Comparison of ENCODE assay signal across 8 cellular contexts in the genomic region with DNA sequence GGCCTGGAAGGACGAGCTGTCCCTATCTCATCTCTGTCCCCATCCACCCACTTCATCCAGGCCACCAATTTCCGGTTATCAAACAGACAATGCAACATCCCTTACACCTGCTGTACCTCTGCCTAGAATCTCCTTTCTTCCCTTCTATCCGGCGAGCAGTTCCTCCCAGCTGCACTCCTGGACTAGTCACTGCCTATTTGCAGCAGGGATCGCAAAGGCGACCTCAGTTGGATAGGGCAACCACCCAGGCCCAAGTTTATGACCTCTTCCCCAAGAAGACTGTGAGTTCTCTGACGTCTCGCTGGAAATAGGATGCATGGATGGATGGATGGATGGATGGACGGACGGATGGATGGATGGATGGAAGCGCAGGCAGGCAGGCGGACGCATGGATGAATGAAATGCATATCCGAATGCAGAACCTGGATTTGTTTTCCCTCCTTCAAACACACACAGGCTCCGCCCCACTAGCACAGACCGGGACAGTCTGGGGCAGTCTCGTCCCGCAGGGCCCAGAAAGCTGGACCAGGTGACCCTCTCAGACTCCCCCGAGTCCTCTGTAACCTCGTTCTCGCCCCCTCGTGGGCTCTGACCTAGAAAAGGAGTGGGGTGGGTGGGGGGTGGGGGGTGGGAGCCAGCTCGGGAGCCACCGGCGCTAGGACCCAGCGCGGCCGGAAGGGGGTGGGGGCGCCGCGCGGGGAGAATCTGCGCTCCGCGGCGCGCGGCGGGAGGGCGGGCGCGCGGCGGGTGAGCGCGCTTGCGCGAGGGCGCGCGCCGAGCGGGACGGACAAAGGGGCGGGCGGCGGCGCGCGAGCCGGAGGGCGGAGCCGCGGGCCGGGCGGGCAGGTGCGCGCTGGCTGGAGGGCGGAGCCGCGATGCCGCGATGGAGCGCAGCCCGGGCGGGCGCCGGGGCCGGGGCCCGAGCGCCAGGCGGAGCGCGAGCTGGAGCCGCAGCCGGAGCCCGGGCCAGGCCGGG. TPM values are rescaled to one million over a fixed set of nuclear protein-coding genes. Genes with fewer than 3 reads are reported as not detected.
A peak's percentile ranks its signal among the peaks of the same experiment; 100 is the strongest.
DNase-seq lines count a peak whose midpoint lies in the region; ATAC-seq and TF ChIP-seq lines count a peak whose summit lies in the region.

A gene (plus strand): TSS at position 875 of the 976 bp plus-strand sequence. CDS start 24,867 bp downstream, outside the sequence.

- TF ChIP-seq CTCF in LNCaP clone FGC (IDR thresholded peaks at IDR 0.05; ENCODE audit: control insufficient read depth, extremely low read depth, insufficient read depth) (no peak), RWPE2 (IDR thresholded peaks at IDR 0.05; ENCODE audit: poor library complexity, severe bottlenecking) (no peak), fibroblast of villous mesenchyme (IDR thresholded peaks at IDR 0.05; ENCODE audit: insufficient read depth, low read depth, low read length) (no peak)

- peaks cover 14% of the 10 kb centered on the region for H3K27me3 ChIP-seq in RWPE2 (ENCODE audit: insufficient read depth, poor library complexity, severe bottlenecking)
- no peaks in the 10 kb centered on the region for H3K27me3 ChIP-seq in neuron (ENCODE audit: insufficient read depth, low read length)

- ATAC-seq in GM21737 (IDR thresholded peaks at IDR 0.05; ENCODE audit: unreplicated experiment), result peak; percentile 89
- ATAC-seq in RWPE2 (ENCODE audit: low read depth), result peak; percentile 79

- DNase-seq in DMS 273 (lab: John Stamatoyannopoulos, UW; ENCODE audit: unreplicated experiment), result peak; percentile 95
- DNase-seq in LNCaP clone FGC (ENCODE audit: low read depth), result peak; percentile 40
- no peak for DNase-seq in RWPE2 (ENCODE audit: low spot score)
- DNase-seq in activated effector memory CD4-positive, alpha-beta T cell treated with Interleukin-2 at 50 U/mL for 16 hours, result peak; percentile 83
- peak; percentile 35 for DNase-seq in fibroblast of villous mesenchyme (ENCODE audit: low read depth)
- peak; percentile 19 for DNase-seq in stromal cell of bone marrow (ENCODE audit: low read depth)

- no peaks in the 10 kb centered on the region for H3K4me1 ChIP-seq in RWPE2 (ENCODE audit: insufficient read depth, poor library complexity, severe bottlenecking)
- peaks cover 23% of the 10 kb centered on the region for H3K4me1 ChIP-seq in neuron (ENCODE audit: insufficient read depth, low read length)

- H3K4me3 ChIP-seq in LNCaP clone FGC (ENCODE audit: low read depth, low read length) (peak within 1 kb of the TSS; percentile 86), RWPE2 (ENCODE audit: severe bottlenecking) (peak within 1 kb of the TSS; percentile 61), fibroblast of villous mesenchyme (ENCODE audit: low read depth, low read length) (peak within 1 kb of the TSS; percentile 63), neuron (ENCODE audit: low read length) (peak within 1 kb of the TSS; percentile 78)

- peak within 1 kb of the TSS; percentile 27 for H2AFZ ChIP-seq in neuron (ENCODE audit: low read depth, low read length)

- no peaks in the 10 kb centered on the region for H3K9me3 ChIP-seq in RWPE2 (ENCODE audit: severe bottlenecking)
- H3K9me3 ChIP-seq in neuron (ENCODE audit: low read length), result no peaks in the 10 kb centered on the region

- H3K36me3 ChIP-seq in RWPE2 (ENCODE audit: low read depth) (no peaks in the 10 kb centered on the region), neuron (ENCODE audit: insufficient read depth, low read length) (peaks cover 15% of the 10 kb centered on the region)

- H3K27ac ChIP-seq in RWPE2 (ENCODE audit: poor library complexity, severe bottlenecking), result peak within 1 kb of the TSS; percentile 17

RNA-seq across cellular contexts. Expression of the gene that starts here (rescaled TPM):
- under 0.01 TPM in 1 of 2 replicates, not detected in the other for total RNA-seq in fibroblast of villous mesenchyme

Comparison
In these comparisons a context has a peak if more than half of its experiments do, and no peak if none do; other contexts are left out.
1. Peak in DNase-seq and H3K4me3 ChIP-seq in fibroblast of villous mesenchyme; RNA of the gene not detected or under 1 TPM.